ENCODE assay signal across 8 cellular contexts in genomic region chr12:46373303-46374182, GRCh38. TPM values are rescaled to one million over a fixed set of nuclear protein-coding genes. Genes with fewer than 3 reads are reported as not detected.
DNase-seq lines count a peak whose midpoint lies in the region; ATAC-seq and TF ChIP-seq lines count a peak whose summit lies in the region.

No MANE protein-coding gene starts in this region.

- H2AFZ ChIP-seq in Loucy (ENCODE audit: low read length) = peak overlapping the region; percentile 56

- peak overlapping the region; percentile 97 for H3K9ac ChIP-seq in Loucy (ENCODE audit: low read depth, low read length, poor library complexity, severe bottlenecking)

- H3K9me3 ChIP-seq in Loucy (ENCODE audit: insufficient read depth, low read depth, low read length) = no peaks in the 10 kb centered on the region

- peaks cover 49% of the 10 kb centered on the region for H3K79me2 ChIP-seq in Loucy (ENCODE audit: insufficient read depth, low read length)

- DNase-seq in Daoy (ENCODE audit: low read depth) = peak; percentile 71
- DNase-seq in activated CD4-positive, alpha-beta T cell treated with anti-CD3 and anti-CD28 coated beads for 48 hours = peak; percentile 52
- peak in 9 of 10 donors; percentile 28 to 64 (median 52) for DNase-seq in dorsolateral prefrontal cortex
- peak; percentile 71 to 74 for DNase-seq in lung microvascular endothelial cell (ENCODE audit: low read depth in 2 of 2)
- peak; percentile 27 to 64 (median 42) for DNase-seq in stimulated activated naive CD4-positive, alpha-beta T cell (lab: John Stamatoyannopoulos, UW)

- H3K36me3 ChIP-seq in Loucy (ENCODE audit: insufficient read depth, low read length) = peaks cover 26% of the 10 kb centered on the region

- peak overlapping the region; percentile 63 to 100 (median 99) for H3K27ac ChIP-seq in dorsolateral prefrontal cortex

- no peaks in the 10 kb centered on the region for H3F3A ChIP-seq in Loucy (ENCODE audit: low read depth)

- ATAC-seq in GM18858 (IDR thresholded peaks at IDR 0.05; ENCODE audit: unreplicated experiment) = no peak
- no peak for ATAC-seq in GM19328 (IDR thresholded peaks at IDR 0.05; ENCODE audit: unreplicated experiment)

- peak overlapping the region; percentile 91 for H3K4me2 ChIP-seq in Loucy (ENCODE audit: low read depth, low read length, poor library complexity, severe bottlenecking)

- TF ChIP-seq CTCF in Loucy (conservative IDR thresholded peaks at IDR 0.05; ENCODE audit: low read length) (peak; percentile 34; the same call in 1 of the 2 replicates), dorsolateral prefrontal cortex (IDR thresholded peaks at IDR 0.05 in 54 of 56, conservative IDR thresholded peaks at IDR 0.05 in 2 of 56; ENCODE audit: low read depth in 1 of 56, partially characterized antibody in 56 of 56) (peak in 12 of 56 donors; percentile 8 to 34 (median 18))

- H3K27me3 ChIP-seq in Loucy (ENCODE audit: insufficient read depth, low read length, poor library complexity, severe bottlenecking) (peaks cover 10% of the 10 kb centered on the region), dorsolateral prefrontal cortex (no peaks in the 10 kb centered on the region)

- H3K9me2 ChIP-seq in Loucy (replicated peaks; ENCODE audit: low read depth, low read length) = no peaks in the 10 kb centered on the region

- H4K20me1 ChIP-seq in Loucy (ENCODE audit: insufficient read depth, low read length, poor library complexity, severe bottlenecking) = peaks cover 36% of the 10 kb centered on the region

- H3K4me3 ChIP-seq in Loucy (ENCODE audit: low read length, poor library complexity, severe bottlenecking) (peak overlapping the region; percentile 95), dorsolateral prefrontal cortex (peak overlapping the region; percentile 61 to 99 (median 93))

- intact Hi-C loops in dorsolateral prefrontal cortex (cut with DNase I) = loop anchor here (5.0 to 10.0 kb wide), 5 partner anchors 106 to 646 kb away; partner anchors contain the start of genes SLC38A1 (in 2 of the 2) and ARID2 (in 1 of the 2)

- peaks cover 59% of the 10 kb centered on the region for H3K4me1 ChIP-seq in Loucy (ENCODE audit: insufficient read depth, low read length, poor library complexity, severe bottlenecking)

RNA-seq across cellular contexts. Expression of gene SLC38A2, which starts 1.0 kb away (rescaled TPM):
- 361 and 424 TPM in 2 replicates for total RNA-seq in Daoy (2014; rRNA removed; shearing (Covaris generic))
- total RNA-seq in dorsolateral prefrontal cortex = 100 to 1,000 TPM in 118 of 120 experiments, 10 to 100 TPM in 2; 80.8 to 431 (median 175) TPM
- total RNA-seq in lung microvascular endothelial cell = 331 and 546 TPM in 2 replicates
